Comparison of ENCODE assay signal across 8 cellular contexts in the genomic region with DNA sequence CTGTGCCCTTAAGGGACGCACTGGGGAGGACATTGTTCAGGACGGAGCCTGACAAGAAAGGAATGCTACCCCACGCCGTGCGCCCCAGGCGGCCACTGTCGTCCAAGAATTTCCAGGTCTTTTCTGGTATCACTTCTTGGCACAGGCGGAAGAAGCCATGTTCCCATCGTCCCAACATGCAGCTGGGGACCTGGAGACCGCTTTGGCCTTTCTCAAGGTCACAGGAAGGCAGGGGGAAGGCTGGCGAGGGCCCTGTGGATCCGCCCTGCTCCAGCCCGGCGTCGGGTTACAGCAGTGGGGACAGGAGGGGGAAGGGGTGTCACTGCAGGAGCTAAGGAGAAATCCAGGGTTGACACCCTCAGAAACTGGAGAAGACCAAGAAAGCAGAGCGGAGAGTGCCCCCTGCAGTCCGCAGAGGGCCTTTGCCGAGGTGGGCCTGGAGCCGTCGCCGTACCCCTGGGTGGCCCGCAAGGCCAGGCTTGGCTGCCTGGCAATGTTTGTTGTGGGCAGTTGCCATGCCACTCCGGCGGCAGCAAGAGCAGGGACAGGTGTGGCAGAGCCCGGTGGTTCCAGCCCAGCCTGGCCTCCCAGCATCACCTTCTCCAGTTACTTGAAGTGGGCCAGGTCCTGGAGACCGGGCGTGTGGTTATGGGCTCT.
DNase-seq lines count a peak whose midpoint lies in the region; ATAC-seq and TF ChIP-seq lines count a peak whose summit lies in the region.

No MANE protein-coding gene starts in this region.

- ATAC-seq in sciatic nerve, result peak; percentile 32
- ATAC-seq in HG03571 (IDR thresholded peaks at IDR 0.05; ENCODE audit: unreplicated experiment), result no peak

- DNase-seq in GM13977 (ENCODE audit: low spot score) (peak; percentile 71), NCI-H460 (ENCODE audit: extremely low read depth, low read depth) (peak; percentile 1), fibroblast of villous mesenchyme (ENCODE audit: low read depth) (no peak), sciatic nerve (ENCODE audit: low spot score) (no peak), EL (no peak), activated gamma-delta T cell treated with Interleukin-2 at 50 U/mL for 16 hours (no peak)
- DNase-seq in activated CD8-positive, alpha-beta memory T cell treated with anti-CD3 and anti-CD28 coated beads, Interleukin-2, amount 50 U/mL, for 48 hours, result no peak

- intact Hi-C loops in sciatic nerve (cut with DNase I), result no loop called here

- in situ Hi-C loops in GM13977 (cut with MboI; ENCODE audit: low pct_unique_long_range_greater_than_20kb, low sequenced_read_pairs, unreplicated experiment), result no loop called here

- TF ChIP-seq CTCF in GM13977 (IDR thresholded peaks at IDR 0.05; ENCODE audit: extremely low read depth, insufficient read depth, missing control alignments) (peak; percentile 70), fibroblast of villous mesenchyme (IDR thresholded peaks at IDR 0.05; ENCODE audit: insufficient read depth, low read depth, low read length) (peak; percentile 43)

- no peak overlapping the region for H3K4me3 ChIP-seq in fibroblast of villous mesenchyme (ENCODE audit: low read depth, low read length)

Comparison
In these comparisons a context has a peak if more than half of its experiments do, and no peak if none do; other contexts are left out.
1. DNase-seq: peak in GM13977 (single experiment) and NCI-H460 (single experiment); none in fibroblast of villous mesenchyme (single experiment), sciatic nerve (single experiment), activated CD8-positive, alpha-beta memory T cell treated with anti-CD3 and anti-CD28 coated beads, Interleukin-2, amount 50 U/mL, for 48 hours (single experiment), EL (single experiment) and activated gamma-delta T cell treated with Interleukin-2 at 50 U/mL for 16 hours (single experiment).